In genomic region chr15:77568960-77569646, GRCh38 we compare ENCODE assay signal across 9 cellular contexts.
DNase-seq lines count a peak whose midpoint lies in the region; ATAC-seq and TF ChIP-seq lines count a peak whose summit lies in the region.
"Had no signal": no experiment of that assay in that cellular context is flagged by ENCODE, and none has a peak within 500 bp of the region (broad histone marks: within the 10 kb centered on the region; RNA-seq: fewer than 3 reads in every experiment).

No MANE protein-coding gene starts in this region.

- H3K79me2 ChIP-seq in mammary epithelial cell (ENCODE audit: insufficient read depth, low read length): no peaks in the 10 kb centered on the region

- DNase-seq in NCI-H1092 (lab: John Stamatoyannopoulos, UW) (peak; percentile 7), mammary epithelial cell (peak; percentile 8), left lung (peak in 1 of 2 donors; percentile 61), hippocampal formation (lab: John Stamatoyannopoulos, UW) (no peak), MG63 (no peak)
- no peak for DNase-seq in activated CD8-positive, alpha-beta memory T cell treated with anti-CD3 and anti-CD28 coated beads for 24 hours
- DNase-seq: NCI-H748 treated with DMSO at 0.1 percent for 48 hours had no signal

- H3K4me2 ChIP-seq in mammary epithelial cell (ENCODE audit: insufficient read depth, low read depth, low read length): peak overlapping the region; percentile 63

- H3K9ac ChIP-seq in mammary epithelial cell (ENCODE audit: insufficient read depth, low read length): no peak overlapping the region

- H3K27ac ChIP-seq in mammary epithelial cell (ENCODE audit: insufficient read depth, low read depth, low read length) (no peak overlapping the region), left lung (no peak overlapping the region), temporal lobe (ENCODE audit: low read depth, low read length) (peak overlapping the region; percentile 41)

- dilution Hi-C loops in mammary epithelial cell (cut with HindIII; ENCODE audit: low sequenced_read_pairs): no loop called here

- H3K27me3 ChIP-seq in mammary epithelial cell (ENCODE audit: insufficient read depth, low read length) (no peaks in the 10 kb centered on the region), left lung (no peaks in the 10 kb centered on the region), MG63 (no peaks in the 10 kb centered on the region)

- TF ChIP-seq CTCF in mammary epithelial cell (conservative IDR thresholded peaks at IDR 0.05 in 1 of 2, IDR thresholded peaks at IDR 0.05 in 1 of 2; ENCODE audit: extremely low read depth in 1 of 2, insufficient read depth in 1 of 2, low read depth in 1 of 2, low read length in 2 of 2) (no peak), left lung (IDR thresholded peaks at IDR 0.05) (no peak)

- H3K36me3 ChIP-seq in mammary epithelial cell (ENCODE audit: insufficient read depth, low read length): no peaks in the 10 kb centered on the region
- no peaks in the 10 kb centered on the region for H3K36me3 ChIP-seq in left lung
- no peaks in the 10 kb centered on the region for H3K36me3 ChIP-seq in MG63

- peak; percentile 78 for ATAC-seq in left lung
- no peak for ATAC-seq in GM21447 (IDR thresholded peaks at IDR 0.05; ENCODE audit: unreplicated experiment)

- CTCF ChIA-PET in mammary epithelial cell (lab: Charles Lee; ENCODE audit: low non-redundant PET): no interaction called here

- no TSS peak for BruUV-seq in mammary epithelial cell (replicated peaks; lab: Mats Ljungman, UMichigan)

- in situ Hi-C loops in mammary epithelial cell (cut with MboI; ENCODE audit: low sequenced_read_pairs in 2 of 2): no loop called here

- H4K20me1 ChIP-seq in mammary epithelial cell (ENCODE audit: insufficient read depth, low read length): no peaks in the 10 kb centered on the region

- no peaks in the 10 kb centered on the region for H3K4me1 ChIP-seq in mammary epithelial cell (ENCODE audit: insufficient read depth, low read length)
- peaks cover 6 to 9% of the 10 kb centered on the region in 2 donors for H3K4me1 ChIP-seq in left lung

- intact Hi-C loops in mammary epithelial cell (cut with micrococcal nuclease) (no loop called here), left lung (cut with DNase I) (no loop called here)

- peak overlapping the region; percentile 54 for H2AFZ ChIP-seq in mammary epithelial cell (ENCODE audit: low read depth, low read length)

- WGBS in mammary epithelial cell (ENCODE audit: low coverage, missing lambda C conversion rate): 67% methylated on average over 17 of the region's 23 CpGs

- no peaks in the 10 kb centered on the region for H3K9me3 ChIP-seq in mammary epithelial cell (replicated peaks; ENCODE audit: insufficient read depth, low read length)
- no peaks in the 10 kb centered on the region for H3K9me3 ChIP-seq in left lung
- H3K9me3 ChIP-seq in MG63: no peaks in the 10 kb centered on the region

- H3K4me3 ChIP-seq in mammary epithelial cell (replicated peaks in 1 of 3; ENCODE audit: insufficient read depth in 1 of 3, low read depth in 2 of 3, low read length in 3 of 3) (peak overlapping the region in 1 of 3 experiments; percentile 21), left lung (peak overlapping the region in 1 of 2 donors; percentile 3), MG63 (no peak overlapping the region)

Comparison
In these comparisons a context has a peak if more than half of its experiments do, and no peak if none do; other contexts are left out.
1. DNase-seq: peak in NCI-H1092 (single experiment) and mammary epithelial cell (single experiment); none in activated CD8-positive, alpha-beta memory T cell treated with anti-CD3 and anti-CD28 coated beads for 24 hours (single experiment), hippocampal formation (0 of 2) and MG63 (single experiment).